1 cellular context compared by ENCODE assay signal in genomic region chr11:88494857-88495256, GRCh38.
TF ChIP-seq lines count a peak whose summit lies in the region.

No MANE protein-coding gene starts in this region.

TF ChIP-seq in GM23338, 12 proteins besides CTCF, POLR2A, EP300 and RAD21:
- TF ChIP-seq ZNF462 (CRISPR knock-in tag; IDR thresholded peaks at IDR 0.05) (no peak), POLR2AphosphoS5 (IDR thresholded peaks at IDR 0.05; ENCODE audit: low read depth) (no peak), ETS1 (IDR thresholded peaks at IDR 0.05) (no peak), JUNB (IDR thresholded peaks at IDR 0.05; ENCODE audit: unreplicated experiment) (no peak), EZH2phosphoT487 (IDR thresholded peaks at IDR 0.05; ENCODE audit: unreplicated experiment) (no peak), STAT1 (IDR thresholded peaks at IDR 0.05; ENCODE audit: unreplicated experiment) (no peak), ZNF331 (CRISPR knock-in tag; IDR thresholded peaks at IDR 0.05; ENCODE audit: low read depth) (no peak), CREB1 (CRISPR knock-in tag; IDR thresholded peaks at IDR 0.05; ENCODE audit: low read depth) (no peak), REST (IDR thresholded peaks at IDR 0.05; ENCODE audit: unreplicated experiment) (no peak), NANOG (IDR thresholded peaks at IDR 0.05; ENCODE audit: borderline replicate concordance) (no peak), ZNF114 (CRISPR knock-in tag; IDR thresholded peaks at IDR 0.05) (no peak), EZH2 (IDR thresholded peaks at IDR 0.05; ENCODE audit: low read depth, unreplicated experiment) (no peak)
TF ChIP-seq in GM23338: peak in this region for 0.
